In genomic region chr2:113157897-113158753, GRCh38 we compare ENCODE assay signal across 9 cellular contexts. TPM values are rescaled to one million over a fixed set of nuclear protein-coding genes. Genes with fewer than 3 reads are reported as not detected.
DNase-seq lines count a peak whose midpoint lies in the region; ATAC-seq and TF ChIP-seq lines count a peak whose summit lies in the region.
"Had no signal": no experiment of that assay in that cellular context is flagged by ENCODE, and none has a peak within 500 bp of the region (broad histone marks: within the 10 kb centered on the region; RNA-seq: fewer than 3 reads in every experiment).

No MANE protein-coding gene starts in this region.

- CTCF ChIA-PET in activated naive CD4-positive, alpha-beta T cell treated with anti-CD3 and anti-CD28 coated beads, Interleukin-2, amount 10 ng/mL, durations not matched to agents 7 days and 5 days (lab: Charles Lee), result interaction anchor here (0.7 to 3.5 kb wide), 6 partner anchors 10 to 212 kb away, joined by 3 to 31 read pairs (median 4); partner anchors contain the start of gene PSD4
- CTCF ChIA-PET in activated CD8-positive, alpha-beta T cell treated with anti-CD3 and anti-CD28 coated beads for 36 hours (lab: Charles Lee), result interaction anchor here (1.0 to 2.3 kb wide), 10 partner anchors 9 to 212 kb away, joined by 3 to 22 read pairs (median 5); partner anchors contain the start of gene PSD4

- H3K27ac Mint-ChIP-seq in activated naive CD4-positive, alpha-beta T cell treated with anti-CD3 and anti-CD28 coated beads, Interleukin-2, amount 10 ng/mL, durations not matched to agents 7 days and 5 days, result peak overlapping the region; percentile 68
- H3K27ac Mint-ChIP-seq in activated CD8-positive, alpha-beta T cell treated with anti-CD3 and anti-CD28 coated beads for 36 hours, result peak overlapping the region; percentile 86

- H3K4me3 Mint-ChIP-seq in activated naive CD4-positive, alpha-beta T cell treated with anti-CD3 and anti-CD28 coated beads, Interleukin-2, amount 10 ng/mL, durations not matched to agents 7 days and 5 days, result peak overlapping the region; percentile 80
- peak overlapping the region; percentile 84 for H3K4me3 Mint-ChIP-seq in activated CD8-positive, alpha-beta T cell treated with anti-CD3 and anti-CD28 coated beads for 36 hours

- H3K36me3 Mint-ChIP-seq in activated naive CD4-positive, alpha-beta T cell treated with anti-CD3 and anti-CD28 coated beads, Interleukin-2, amount 10 ng/mL, durations not matched to agents 7 days and 5 days, result peaks cover 4% of the 10 kb centered on the region
- peaks cover 1% of the 10 kb centered on the region for H3K36me3 Mint-ChIP-seq in activated CD8-positive, alpha-beta T cell treated with anti-CD3 and anti-CD28 coated beads for 36 hours (ENCODE audit: low read depth)

- TF ChIP-seq CTCF in activated CD8-positive, alpha-beta T cell treated with anti-CD3 and anti-CD28 coated beads for 36 hours (IDR thresholded peaks at IDR 0.05), result no peak

- ATAC-seq in activated CD8-positive, alpha-beta T cell treated with anti-CD3 and anti-CD28 coated beads for 36 hours, result peak; percentile 68
- ATAC-seq in GM18520 (IDR thresholded peaks at IDR 0.05; ENCODE audit: unreplicated experiment), result no peak

- H3K27me3 Mint-ChIP-seq in activated naive CD4-positive, alpha-beta T cell treated with anti-CD3 and anti-CD28 coated beads, Interleukin-2, amount 10 ng/mL, durations not matched to agents 7 days and 5 days, result peaks cover 22% of the 10 kb centered on the region
- H3K27me3 Mint-ChIP-seq in activated CD8-positive, alpha-beta T cell treated with anti-CD3 and anti-CD28 coated beads for 36 hours, result no peaks in the 10 kb centered on the region

- H3K4me1 Mint-ChIP-seq in activated naive CD4-positive, alpha-beta T cell treated with anti-CD3 and anti-CD28 coated beads, Interleukin-2, amount 10 ng/mL, durations not matched to agents 7 days and 5 days, result peaks cover 35% of the 10 kb centered on the region
- peaks cover 28% of the 10 kb centered on the region for H3K4me1 Mint-ChIP-seq in activated CD8-positive, alpha-beta T cell treated with anti-CD3 and anti-CD28 coated beads for 36 hours (ENCODE audit: low read depth)

- H3K4me3 ChIP-seq in iPS-18c (ENCODE audit: insufficient read depth, low read depth, low read length), result peak overlapping the region; percentile 60

- POLR2A ChIA-PET in activated CD8-positive, alpha-beta T cell treated with anti-CD3 and anti-CD28 coated beads for 36 hours (lab: Charles Lee), result interaction anchor here (1.0 to 5.5 kb wide), 7 partner anchors 8 to 40 kb away, joined by 3 to 49 read pairs (median 5); partner anchors contain the start of gene PSD4

- no peaks in the 10 kb centered on the region for H3K9me3 ChIP-seq in iPS-18c (ENCODE audit: control insufficient read depth, insufficient read depth, low read length)

- no peaks in the 10 kb centered on the region for H3K9me3 Mint-ChIP-seq in activated naive CD4-positive, alpha-beta T cell treated with anti-CD3 and anti-CD28 coated beads, Interleukin-2, amount 10 ng/mL, durations not matched to agents 7 days and 5 days
- no peaks in the 10 kb centered on the region for H3K9me3 Mint-ChIP-seq in activated CD8-positive, alpha-beta T cell treated with anti-CD3 and anti-CD28 coated beads for 36 hours

- intact Hi-C loops in activated CD8-positive, alpha-beta T cell treated with anti-CD3 and anti-CD28 coated beads for 36 hours (cut with micrococcal nuclease), result no loop called here

- DNase-seq in activated naive CD4-positive, alpha-beta T cell treated with anti-CD3 and anti-CD28 coated beads, Interleukin-2, amount 10 ng/mL, durations not matched to agents 7 days and 5 days, result no peak
- no peak for DNase-seq in activated naive CD4-positive, alpha-beta T cell treated with anti-CD3 and anti-CD28 coated beads, Interleukin-2, amount 50 U/mL, for 16 hours
- peak; percentile 37 for DNase-seq in activated CD8-positive, alpha-beta T cell treated with anti-CD3 and anti-CD28 coated beads for 36 hours
- peak; percentile 13 for DNase-seq in stromal cell of bone marrow (ENCODE audit: low read depth)
- DNase-seq in SHP77 (lab: John Stamatoyannopoulos, UW), result no peak
- DNase-seq in SW 1271 (lab: John Stamatoyannopoulos, UW), result no peak

RNA-seq across cellular contexts. Expression of gene PSD4, which starts 15.6 kb away (rescaled TPM):
- total RNA-seq in activated CD8-positive, alpha-beta T cell treated with anti-CD3 and anti-CD28 coated beads for 36 hours, result 100 to 1,000 TPM; 247 to 251 TPM

RNA-seq across cellular contexts. Expression of gene IL1RN, which starts 30.7 kb away (rescaled TPM):
- under 1 TPM; 0.50 to 0.85 TPM for total RNA-seq in activated CD8-positive, alpha-beta T cell treated with anti-CD3 and anti-CD28 coated beads for 36 hours
- total RNA-seq: fibroblast of villous mesenchyme had no signal

Comparison
In these comparisons a context has a peak if more than half of its experiments do, and no peak if none do; other contexts are left out.
1. DNase-seq: peak in activated CD8-positive, alpha-beta T cell treated with anti-CD3 and anti-CD28 coated beads for 36 hours (single experiment) and stromal cell of bone marrow (single experiment); none in activated naive CD4-positive, alpha-beta T cell treated with anti-CD3 and anti-CD28 coated beads, Interleukin-2, amount 10 ng/mL, durations not matched to agents 7 days and 5 days (single experiment), activated naive CD4-positive, alpha-beta T cell treated with anti-CD3 and anti-CD28 coated beads, Interleukin-2, amount 50 U/mL, for 16 hours (single experiment), SHP77 (0 of 2) and SW 1271 (0 of 2).